ENCODE assay signal across 19 cellular contexts in the genomic region with DNA sequence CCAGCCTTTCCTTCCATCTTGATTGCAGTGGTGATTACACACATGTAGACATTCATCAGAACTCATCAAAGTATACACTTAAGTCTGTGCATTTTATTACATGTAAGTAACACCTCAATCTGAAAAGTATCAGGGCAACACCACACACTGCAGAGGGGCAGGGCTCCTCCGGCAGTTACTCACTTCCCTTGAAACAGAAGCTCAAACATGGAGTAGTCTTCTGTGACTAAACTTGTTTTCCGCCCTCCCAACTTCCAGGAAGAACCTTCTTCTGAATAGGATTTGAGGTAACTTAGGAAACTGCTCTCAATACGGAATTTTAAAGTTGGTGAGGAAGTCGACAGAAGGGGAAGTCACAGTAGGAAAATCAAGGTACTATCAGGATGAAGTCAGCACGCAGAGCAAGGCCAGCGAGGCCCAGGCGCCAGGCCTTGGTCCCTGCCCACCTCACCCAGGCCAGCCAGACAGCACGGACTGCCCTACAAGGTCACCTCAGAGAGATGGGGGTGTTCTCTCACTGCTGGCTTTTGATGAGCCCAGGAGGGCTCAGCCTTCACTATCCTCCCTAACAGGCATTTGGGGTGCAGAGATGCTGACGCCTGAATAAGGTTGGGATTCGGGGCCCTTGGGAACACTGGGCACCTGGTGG. TPM values are rescaled to one million over a fixed set of nuclear protein-coding genes. Genes with fewer than 3 reads are reported as not detected.
A peak's percentile ranks its signal among the peaks of the same experiment; 100 is the strongest.
DNase-seq lines count a peak whose midpoint lies in the region; ATAC-seq and TF ChIP-seq lines count a peak whose summit lies in the region.
"Had no signal": no experiment of that assay in that cellular context is flagged by ENCODE, and none has a peak within 500 bp of the region (broad histone marks: within the 10 kb centered on the region; RNA-seq: fewer than 3 reads in every experiment).

No MANE protein-coding gene starts in this region.

- no peaks in the 10 kb centered on the region for H3K27me3 ChIP-seq in esophagus (ENCODE audit: control insufficient read depth in 1 of 2, insufficient read depth in 2 of 2, low read length in 2 of 2)
- H3K27me3 ChIP-seq in ovary = no peaks in the 10 kb centered on the region
- H3K27me3 ChIP-seq: Peyer's patch, tibial nerve had no signal

- peaks cover 15% of the 10 kb centered on the region for H3K4me1 Mint-ChIP-seq in neural crest cell

- no peak overlapping the region for H3K4me3 ChIP-seq in esophagus (ENCODE audit: low read depth in 1 of 2, low read length in 2 of 2)
- no peak overlapping the region for H3K4me3 ChIP-seq in ovary
- H3K4me3 ChIP-seq: Peyer's patch, tibial nerve had no signal

- TF ChIP-seq EP300 in ovary (IDR thresholded peaks at IDR 0.05) = no peak

- H3K9me3 ChIP-seq in esophagus (ENCODE audit: control insufficient read depth in 2 of 2, insufficient read depth in 1 of 2, low read depth in 1 of 2, low read length in 1 of 2) (peaks cover 0 to 3% of the 10 kb centered on the region in 2 donors), ovary (no peaks in the 10 kb centered on the region)
- H3K9me3 ChIP-seq: Peyer's patch, tibial nerve had no signal

- H3K4me3 Mint-ChIP-seq in neural crest cell = peak overlapping the region; percentile 1
- H3K4me3 Mint-ChIP-seq: activated B cell treated with CpG ODN at 0.5 μM for 24 hours; activated naive CD8-positive, alpha-beta T cell treated with anti-CD3 and anti-CD28 coated beads, Interleukin-2, amount 10 ng/mL, durations not matched to agents 7 days and 5 days had no signal

- no peak overlapping the region for H3K27ac Mint-ChIP-seq in neural crest cell (ENCODE audit: unreplicated experiment)
- H3K27ac Mint-ChIP-seq: activated B cell treated with CpG ODN at 0.5 μM for 24 hours; activated naive CD8-positive, alpha-beta T cell treated with anti-CD3 and anti-CD28 coated beads, Interleukin-2, amount 10 ng/mL, durations not matched to agents 7 days and 5 days had no signal

- H3K36me3 ChIP-seq in esophagus (ENCODE audit: control insufficient read depth in 2 of 2, insufficient read depth in 2 of 2, low read length in 1 of 2) (peaks cover under 1 to 23% of the 10 kb centered on the region in 2 donors), ovary (no peaks in the 10 kb centered on the region)

- H3K27me3 Mint-ChIP-seq in neural crest cell (ENCODE audit: low read depth) = no peaks in the 10 kb centered on the region
- H3K27me3 Mint-ChIP-seq: activated B cell treated with CpG ODN at 0.5 μM for 24 hours; activated naive CD8-positive, alpha-beta T cell treated with anti-CD3 and anti-CD28 coated beads, Interleukin-2, amount 10 ng/mL, durations not matched to agents 7 days and 5 days had no signal

- TF ChIP-seq CTCF in neural crest cell (conservative IDR thresholded peaks at IDR 0.05) (no peak), ovary (IDR thresholded peaks at IDR 0.05) (no peak)

- no peak for TF ChIP-seq POLR2A in ovary (IDR thresholded peaks at IDR 0.05)

- peaks cover 4 to 5% of the 10 kb centered on the region in 2 donors for H3K4me1 ChIP-seq in esophagus (ENCODE audit: control insufficient read depth in 2 of 2, insufficient read depth in 2 of 2, low read length in 1 of 2)
- H3K4me1 ChIP-seq in ovary (ENCODE audit: insufficient read depth) = peaks cover 3% of the 10 kb centered on the region

- H3K27ac ChIP-seq in esophagus (ENCODE audit: low read depth in 2 of 2, low read length in 1 of 2) (peak overlapping the region; percentile 18 to 71), ovary (no peak overlapping the region)
- H3K27ac ChIP-seq: C4-2B, tibial nerve had no signal

- 67 to 77% methylated on average over 10 of the region's 10 CpGs for WGBS in esophagus, 2 donors
- 77 to 82% (median 80%) methylated on average over 10 of the region's 10 CpGs for WGBS in ovary, 3 donors

- no peaks in the 10 kb centered on the region for H3K9me3 Mint-ChIP-seq in neural crest cell
- H3K9me3 Mint-ChIP-seq: activated B cell treated with CpG ODN at 0.5 μM for 24 hours; activated naive CD8-positive, alpha-beta T cell treated with anti-CD3 and anti-CD28 coated beads, Interleukin-2, amount 10 ng/mL, durations not matched to agents 7 days and 5 days had no signal

- DNase-seq in Right ventricle myocardium superior = peak; percentile 61
- DNase-seq in Right ventricle myocardium inferior (ENCODE audit: missing footprints) = no peak
- DNase-seq in neural crest cell (ENCODE audit: low read depth, low spot score) = no peak
- DNase-seq in middle frontal gyrus (ENCODE audit: extremely low spot score, low spot score) = no peak
- DNase-seq in ovary = no peak
- no peak for DNase-seq in islet precursor cell
- DNase-seq: 8988T; activated B cell treated with CpG ODN at 0.5 μM for 24 hours; activated naive CD8-positive, alpha-beta T cell treated with anti-CD3 and anti-CD28 coated beads, Interleukin-2, amount 10 ng/mL, durations not matched to agents 7 days and 5 days; DMS79; effector CD4-positive, alpha-beta T cell; KG1; mesenchymal stem cell; NCI-H748 treated with DMSO at 0.1 percent for 48 hours had no signal

- H3K36me3 Mint-ChIP-seq in neural crest cell (ENCODE audit: low read depth) = peaks cover 6% of the 10 kb centered on the region

- intact Hi-C loops in Right ventricle myocardium superior (cut with DNase I) = no loop called here
- intact Hi-C loops in Right ventricle myocardium inferior (cut with DNase I) = no loop called here
- intact Hi-C loops in ovary (cut with DNase I) = no loop called here

- ATAC-seq in Right ventricle myocardium superior (ENCODE audit: poor library complexity) (no peak), Right ventricle myocardium inferior (no peak), GM19463 (IDR thresholded peaks at IDR 0.05; ENCODE audit: unreplicated experiment) (no peak)

RNA-seq across cellular contexts. Expression of a gene that starts 5.9 kb away (rescaled TPM):
- total RNA-seq in Right ventricle myocardium superior (159 TPM), Right ventricle myocardium inferior (148 TPM), neural crest cell (33.2 and 40.0 TPM in 2 replicates), ovary (10 to 100 TPM; 13.7 to 48.1 (median 20.9) TPM)
- polyA plus RNA-seq in esophagus (10 to 100 TPM; 12.5 to 12.9 TPM), ovary (1 to 10 TPM; 2.2 to 6.7 TPM)

Comparison
In these comparisons a context has a peak if more than half of its experiments do, and no peak if none do; other contexts are left out.
1. H3K27ac ChIP-seq: peak in esophagus (2 of 2); none in ovary (0 of 2).